ENCODE assay signal across 5 cellular contexts in genomic region chr3:136666301-136666700, GRCh38.
DNase-seq lines count a peak whose midpoint lies in the region; ATAC-seq and TF ChIP-seq lines count a peak whose summit lies in the region.
"Not testable (repeated sequence)": the region's sequence is repeated elsewhere in the genome, so short reads cannot be mapped to it uniquely, and the experiment has no call there.

No MANE protein-coding gene starts in this region.

- H3K4me1 ChIP-seq in endodermal cell (ENCODE audit: control insufficient read depth, insufficient read depth, low read length) = not testable (repeated sequence)
- peaks cover 10% of the 10 kb centered on the region for H3K4me1 ChIP-seq in neural progenitor cell

- peak; percentile 76 for ATAC-seq in left colon
- not testable (repeated sequence) for ATAC-seq in natural killer cell; stimulated activated naive B cell treated with anti-CD40 and anti-IgM and Interleukin-4, amounts not matched to agents 10 μg/mL and 1 μg/mL and 100 μg/mL, for 72 hours (replicated peaks)

- not testable (repeated sequence) for H3K9me3 ChIP-seq in endodermal cell (ENCODE audit: control insufficient read depth, low read length); neural progenitor cell (ENCODE audit: low read depth)

- intact Hi-C loops in left colon (cut with DNase I, micrococcal nuclease); natural killer cell (cut with micrococcal nuclease): not testable (repeated sequence)

- not testable (repeated sequence) for DNase-seq in endodermal cell; natural killer cell; neural progenitor cell (ENCODE audit: low spot score); stimulated activated naive B cell treated with anti-CD40 and anti-IgM and Interleukin-4, amounts not matched to agents 10 μg/mL and 1 μg/mL and 100 μg/mL, for 72 hours
- DNase-seq in left colon = peak in 1 of 2 donors; percentile 12

- 95% methylated on average over 6 of the region's 6 CpGs; no CpG with 5 or more reads in 1 of the 2 experiments for WGBS in endodermal cell (ENCODE audit: insufficient coverage in 1 of 2, insufficient read length in 1 of 2), 2 experiments

- not testable (repeated sequence) for H3K27me3 ChIP-seq in endodermal cell (ENCODE audit: control insufficient read depth, insufficient read depth, low read length, poor library complexity, severe bottlenecking); neural progenitor cell

- not testable (repeated sequence) for H3K27ac ChIP-seq in endodermal cell (ENCODE audit: low read depth, low read length); neural progenitor cell

- not testable (repeated sequence) for H4K20me1 ChIP-seq in neural progenitor cell (ENCODE audit: low read depth)

- H3K9ac ChIP-seq in endodermal cell (ENCODE audit: extremely low read depth, low read length, poor library complexity, severe bottlenecking); neural progenitor cell: not testable (repeated sequence)

- peaks cover 90% of the 10 kb centered on the region for H3K79me2 ChIP-seq in neural progenitor cell (ENCODE audit: low read depth)

- not testable (repeated sequence) for H3K36me3 ChIP-seq in endodermal cell (ENCODE audit: control insufficient read depth, insufficient read depth, low read length); neural progenitor cell

- H3K4me3 Mint-ChIP-seq in endodermal cell; neural progenitor cell; stimulated activated naive B cell treated with anti-CD40 and anti-IgM and Interleukin-4, amounts not matched to agents 10 μg/mL and 1 μg/mL and 100 μg/mL, for 72 hours: not testable (repeated sequence)
- H3K4me3 Mint-ChIP-seq in natural killer cell = peak overlapping the region; percentile 31

- not testable (repeated sequence) for TF ChIP-seq CTCF in endodermal cell (conservative IDR thresholded peaks at IDR 0.05); natural killer cell (IDR thresholded peaks at IDR 0.05); neural progenitor cell (IDR thresholded peaks at IDR 0.05)

- not testable (repeated sequence) for H3K4me3 ChIP-seq in endodermal cell (ENCODE audit: low read length); neural progenitor cell

- not testable (repeated sequence) for H3K4me2 ChIP-seq in neural progenitor cell

- peaks cover 11% of the 10 kb centered on the region for H3F3A ChIP-seq in neural progenitor cell (ENCODE audit: low read depth)

- H2AFZ ChIP-seq in neural progenitor cell (replicated peaks) = not testable (repeated sequence)

- H3K4me1 Mint-ChIP-seq in endodermal cell (peaks cover 31% of the 10 kb centered on the region), natural killer cell (peaks cover 49 to 56% of the 10 kb centered on the region in 2 donors), neural progenitor cell (peaks cover 15% of the 10 kb centered on the region)
- H3K4me1 Mint-ChIP-seq in stimulated activated naive B cell treated with anti-CD40 and anti-IgM and Interleukin-4, amounts not matched to agents 10 μg/mL and 1 μg/mL and 100 μg/mL, for 72 hours = peaks cover 17 to 49% of the 10 kb centered on the region in 2 donors

- not testable (repeated sequence) for H3K27me3 Mint-ChIP-seq in endodermal cell (ENCODE audit: insufficient read depth); natural killer cell (ENCODE audit: low read depth in 2 of 2); neural progenitor cell (ENCODE audit: insufficient read depth, low read depth); stimulated activated naive B cell treated with anti-CD40 and anti-IgM and Interleukin-4, amounts not matched to agents 10 μg/mL and 1 μg/mL and 100 μg/mL, for 72 hours

- H3K36me3 Mint-ChIP-seq in endodermal cell (ENCODE audit: low read depth); natural killer cell; neural progenitor cell: not testable (repeated sequence)
- peaks cover 17 to 22% of the 10 kb centered on the region in 2 donors for H3K36me3 Mint-ChIP-seq in stimulated activated naive B cell treated with anti-CD40 and anti-IgM and Interleukin-4, amounts not matched to agents 10 μg/mL and 1 μg/mL and 100 μg/mL, for 72 hours

- H3K9me3 Mint-ChIP-seq in endodermal cell; natural killer cell; neural progenitor cell; stimulated activated naive B cell treated with anti-CD40 and anti-IgM and Interleukin-4, amounts not matched to agents 10 μg/mL and 1 μg/mL and 100 μg/mL, for 72 hours: not testable (repeated sequence)

- H3K27ac Mint-ChIP-seq in endodermal cell = peak overlapping the region; percentile 58
- peak overlapping the region; percentile 30 to 64 for H3K27ac Mint-ChIP-seq in natural killer cell
- peak overlapping the region; percentile 69 for H3K27ac Mint-ChIP-seq in neural progenitor cell
- peak overlapping the region; percentile 65 for H3K27ac Mint-ChIP-seq in stimulated activated naive B cell treated with anti-CD40 and anti-IgM and Interleukin-4, amounts not matched to agents 10 μg/mL and 1 μg/mL and 100 μg/mL, for 72 hours
